Comparison of ENCODE assay signal across 8 cellular contexts in genomic region chr19:18831524-18832330, GRCh38. TPM values are rescaled to one million over a fixed set of nuclear protein-coding genes. Genes with fewer than 3 reads are reported as not detected.
DNase-seq lines count a peak whose midpoint lies in the region; ATAC-seq and TF ChIP-seq lines count a peak whose summit lies in the region.

TSS of gene UPF1 (plus strand) at chr19:18831959. CDS start at chr19:18832210, 251 bp downstream.

- peak within 1 kb of the TSS; percentile 87 for H3K27ac ChIP-seq in duodenal mucosa (ENCODE audit: low read depth, low read length)

- intact Hi-C loops in lower leg skin (cut with DNase I; ENCODE audit: low total_unique reads) = no loop called here

- H3K9ac ChIP-seq in duodenal mucosa (ENCODE audit: low read depth in 1 of 2, low read length in 2 of 2) = peak within 1 kb of the TSS; percentile 96 to 97

- H3K36me3 ChIP-seq in duodenal mucosa (ENCODE audit: control insufficient read depth in 1 of 2, insufficient read depth in 2 of 2, low read length in 2 of 2) = peaks cover 0 to 14% of the 10 kb centered on the region in 2 donors

- DNase-seq in C1 segment of cervical spinal cord (lab: John Stamatoyannopoulos, UW) (peak; percentile 20 to 95 (median 80)), NCI-H748 treated with DMSO at 0.1 percent for 48 hours (lab: John Stamatoyannopoulos, UW) (peak; percentile 53), lower leg skin (ENCODE audit: low spot score in 2 of 2) (peak; percentile 87 to 97)
- peak; percentile 96 to 97 for DNase-seq in activated CD4-positive, alpha-beta T cell treated with anti-CD3 and anti-CD28 coated beads, Interleukin-2, amount 50 U/mL, for 48 hours
- DNase-seq in stimulated activated CD4-positive, alpha-beta T cell treated with anti-CD3 and anti-CD28 coated beads, Interleukin-4, amount 100 ng/mL, for 48 hours (ENCODE audit: low read depth in 2 of 2) = peak; percentile 95 to 97

- TF ChIP-seq POLR2A in lower leg skin (IDR thresholded peaks at IDR 0.05) = peak in 1 of 2 donors; percentile 73

- ATAC-seq in GM19372 (IDR thresholded peaks at IDR 0.05; ENCODE audit: low read depth, unreplicated experiment) (peak; percentile 75), HG03521 (IDR thresholded peaks at IDR 0.05; ENCODE audit: unreplicated experiment) (peak; percentile 78)

- H3K4me1 ChIP-seq in duodenal mucosa (ENCODE audit: control insufficient read depth in 1 of 2, insufficient read depth in 2 of 2, low read length in 2 of 2) = peaks cover 27 to 37% of the 10 kb centered on the region in 2 donors

- no peak for TF ChIP-seq CTCF in lower leg skin (IDR thresholded peaks at IDR 0.05)

- H3K9me3 ChIP-seq in duodenal mucosa (ENCODE audit: control insufficient read depth in 1 of 2, low read length in 2 of 2) = peaks cover 0 to 6% of the 10 kb centered on the region in 2 donors

- WGBS in lower leg skin, 2 donors = 0 to 1% methylated on average over 15 to 66 of the region's 98 CpGs

- H3K27me3 ChIP-seq in duodenal mucosa (ENCODE audit: control insufficient read depth in 1 of 2, insufficient read depth in 2 of 2, low read length in 2 of 2) = no peaks in the 10 kb centered on the region

- H3K4me3 ChIP-seq in duodenal mucosa (ENCODE audit: low read depth in 1 of 2, low read length in 2 of 2) (peak within 1 kb of the TSS; percentile 89 to 99), lower leg skin (ENCODE audit: low read depth, poor library complexity, severe bottlenecking) (peak within 1 kb of the TSS; percentile 79)

RNA-seq across cellular contexts. Expression of gene UPF1, which starts in this region (rescaled TPM):
- 100 to 1,000 TPM in 3 of 4 donors, 10 to 100 TPM in 1; 91.6 to 116 (median 102) TPM for total RNA-seq in lower leg skin

Comparison
In these comparisons a context has a peak if more than half of its experiments do, and no peak if none do; other contexts are left out.
1. Peak in every context shown above with its lines: DNase-seq, ATAC-seq, H3K4me3 ChIP-seq and H3K27ac ChIP-seq.